In the genomic region with DNA sequence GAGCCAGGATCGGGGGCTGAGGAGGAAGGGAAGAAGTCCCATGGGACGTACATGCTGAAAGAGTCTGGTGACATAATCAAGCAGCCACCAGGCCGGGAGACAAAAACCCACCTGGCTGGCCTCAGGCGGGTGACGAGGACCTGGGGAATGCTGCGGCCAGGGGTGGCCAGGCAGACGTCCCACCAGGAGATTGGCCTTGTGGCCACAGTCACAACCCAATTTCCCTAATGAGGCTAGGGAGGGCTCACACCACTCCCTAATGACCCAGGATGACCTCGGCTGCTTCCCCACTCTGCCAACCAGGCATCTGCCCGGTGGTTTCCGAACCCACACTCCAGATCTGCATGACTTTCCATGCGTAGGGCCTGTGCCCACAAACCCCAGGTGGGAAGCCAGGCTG, we compare ENCODE assay signal across 1 cellular context.
TF ChIP-seq lines count a peak whose summit lies in the region.

No MANE protein-coding gene starts in this region.

TF ChIP-seq in GM23338, 12 proteins besides CTCF, POLR2A, EP300 and RAD21 (continued from another document):
- TF ChIP-seq, protein P1, sequence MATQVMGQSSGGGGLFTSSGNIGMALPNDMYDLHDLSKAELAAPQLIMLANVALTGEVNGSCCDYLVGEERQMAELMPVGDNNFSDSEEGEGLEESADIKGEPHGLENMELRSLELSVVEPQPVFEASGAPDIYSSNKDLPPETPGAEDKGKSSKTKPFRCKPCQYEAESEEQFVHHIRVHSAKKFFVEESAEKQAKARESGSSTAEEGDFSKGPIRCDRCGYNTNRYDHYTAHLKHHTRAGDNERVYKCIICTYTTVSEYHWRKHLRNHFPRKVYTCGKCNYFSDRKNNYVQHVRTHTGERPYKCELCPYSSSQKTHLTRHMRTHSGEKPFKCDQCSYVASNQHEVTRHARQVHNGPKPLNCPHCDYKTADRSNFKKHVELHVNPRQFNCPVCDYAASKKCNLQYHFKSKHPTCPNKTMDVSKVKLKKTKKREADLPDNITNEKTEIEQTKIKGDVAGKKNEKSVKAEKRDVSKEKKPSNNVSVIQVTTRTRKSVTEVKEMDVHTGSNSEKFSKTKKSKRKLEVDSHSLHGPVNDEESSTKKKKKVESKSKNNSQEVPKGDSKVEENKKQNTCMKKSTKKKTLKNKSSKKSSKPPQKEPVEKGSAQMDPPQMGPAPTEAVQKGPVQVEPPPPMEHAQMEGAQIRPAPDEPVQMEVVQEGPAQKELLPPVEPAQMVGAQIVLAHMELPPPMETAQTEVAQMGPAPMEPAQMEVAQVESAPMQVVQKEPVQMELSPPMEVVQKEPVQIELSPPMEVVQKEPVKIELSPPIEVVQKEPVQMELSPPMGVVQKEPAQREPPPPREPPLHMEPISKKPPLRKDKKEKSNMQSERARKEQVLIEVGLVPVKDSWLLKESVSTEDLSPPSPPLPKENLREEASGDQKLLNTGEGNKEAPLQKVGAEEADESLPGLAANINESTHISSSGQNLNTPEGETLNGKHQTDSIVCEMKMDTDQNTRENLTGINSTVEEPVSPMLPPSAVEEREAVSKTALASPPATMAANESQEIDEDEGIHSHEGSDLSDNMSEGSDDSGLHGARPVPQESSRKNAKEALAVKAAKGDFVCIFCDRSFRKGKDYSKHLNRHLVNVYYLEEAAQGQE (IDR thresholded peaks at IDR 0.05; ENCODE audit: unreplicated experiment): no peak
- no peak for TF ChIP-seq JUNB (IDR thresholded peaks at IDR 0.05; ENCODE audit: unreplicated experiment)
- no peak for TF ChIP-seq POLR2AphosphoS5 (IDR thresholded peaks at IDR 0.05; ENCODE audit: low read depth)
- TF ChIP-seq EZH2phosphoT487 (IDR thresholded peaks at IDR 0.05; ENCODE audit: unreplicated experiment): no peak
- no peak for TF ChIP-seq NANOG (IDR thresholded peaks at IDR 0.05; ENCODE audit: borderline replicate concordance)
- TF ChIP-seq EZH2 (IDR thresholded peaks at IDR 0.05; ENCODE audit: low read depth, unreplicated experiment): no peak
- TF ChIP-seq CREB1 (CRISPR knock-in tag; IDR thresholded peaks at IDR 0.05; ENCODE audit: low read depth): no peak
